In the genomic region with DNA sequence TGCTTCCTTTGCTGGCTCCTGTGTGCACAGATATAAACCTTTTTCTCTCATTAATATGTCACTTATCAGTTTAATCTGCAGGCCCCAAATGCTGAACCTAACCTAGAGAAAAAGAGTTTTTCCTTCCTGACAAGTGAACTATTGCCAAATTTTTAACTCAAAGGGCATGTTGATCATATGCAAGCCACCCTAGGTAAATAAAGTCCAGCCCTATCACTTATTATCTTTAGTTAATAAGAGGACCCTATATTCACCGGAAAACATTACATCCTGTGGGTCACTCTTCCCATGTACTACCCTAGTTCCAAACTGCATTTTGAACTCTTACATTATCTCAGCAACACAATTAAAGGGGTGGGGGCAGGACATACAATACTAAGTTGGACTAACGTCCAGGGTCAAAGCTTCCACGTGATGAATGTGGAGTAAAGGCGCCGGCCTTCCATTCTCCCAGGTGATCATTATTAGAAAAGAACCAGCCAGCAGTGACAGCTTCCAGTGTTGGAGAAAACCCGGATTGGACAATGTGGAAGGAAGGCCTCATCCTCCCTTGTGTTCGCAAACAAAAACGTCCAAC, we compare ENCODE assay signal across 20 cellular contexts.
DNase-seq lines count a peak whose midpoint lies in the region; ATAC-seq and TF ChIP-seq lines count a peak whose summit lies in the region.
"Had no signal": no experiment of that assay in that cellular context is flagged by ENCODE, and none has a peak within 500 bp of the region (broad histone marks: within the 10 kb centered on the region; RNA-seq: fewer than 3 reads in every experiment).

No MANE protein-coding gene starts in this region.

- H3K27me3 ChIP-seq in GM23338 (ENCODE audit: insufficient read depth), result no peaks in the 10 kb centered on the region
- H3K27me3 ChIP-seq: ascending aorta; BLaER1 treated with 17β-estradiol and CSF1 and Interleukin-3, amounts not matched to agents 10 nM and 100 nM; colonic mucosa; heart right ventricle had no signal

- H3K4me3 Mint-ChIP-seq in WTC11 (no peak overlapping the region), GM23338 (no peak overlapping the region)
- H3K4me3 Mint-ChIP-seq in stimulated activated memory B cell treated with anti-CD40 and anti-IgM and Interleukin-4, amounts not matched to agents 10 μg/mL and 1 μg/mL and 100 μg/mL, for 72 hours, result no peak overlapping the region
- H3K4me3 Mint-ChIP-seq in activated CD8-positive, alpha-beta memory T cell treated with anti-CD3 and anti-CD28 coated beads, Interleukin-2, amount 10 ng/mL, durations not matched to agents 7 days and 5 days, result no peak overlapping the region

- no peak overlapping the region for H3K4me3 ChIP-seq in GM23338
- H3K4me3 ChIP-seq: ascending aorta; BLaER1 treated with 17β-estradiol and CSF1 and Interleukin-3, amounts not matched to agents 10 nM and 100 nM; colonic mucosa; heart right ventricle had no signal

- H3F3A ChIP-seq in GM23338 (replicated peaks; ENCODE audit: low read depth), result 0 out of 2 replicates have a peak, but pooled peaks cover 3% of the 10 kb centered on the region

- H3K36me3 ChIP-seq in GM23338 (ENCODE audit: insufficient read depth), result no peaks in the 10 kb centered on the region
- H3K36me3 ChIP-seq: ascending aorta, colonic mucosa had no signal

- H3K4me1 Mint-ChIP-seq in WTC11 (peaks cover 88% of the 10 kb centered on the region), GM23338 (peaks cover 84% of the 10 kb centered on the region)
- peaks cover 84% of the 10 kb centered on the region for H3K4me1 Mint-ChIP-seq in stimulated activated memory B cell treated with anti-CD40 and anti-IgM and Interleukin-4, amounts not matched to agents 10 μg/mL and 1 μg/mL and 100 μg/mL, for 72 hours
- H3K4me1 Mint-ChIP-seq in activated CD8-positive, alpha-beta memory T cell treated with anti-CD3 and anti-CD28 coated beads, Interleukin-2, amount 10 ng/mL, durations not matched to agents 7 days and 5 days, result peaks cover 52% of the 10 kb centered on the region

- H3K27ac Mint-ChIP-seq in WTC11 (peak overlapping the region; percentile 82), GM23338 (no peak overlapping the region)
- H3K27ac Mint-ChIP-seq in stimulated activated memory B cell treated with anti-CD40 and anti-IgM and Interleukin-4, amounts not matched to agents 10 μg/mL and 1 μg/mL and 100 μg/mL, for 72 hours, result peak overlapping the region; percentile 40
- H3K27ac Mint-ChIP-seq in activated CD8-positive, alpha-beta memory T cell treated with anti-CD3 and anti-CD28 coated beads, Interleukin-2, amount 10 ng/mL, durations not matched to agents 7 days and 5 days, result no peak overlapping the region

- H3K27me3 Mint-ChIP-seq in WTC11 (ENCODE audit: low read depth) (no peaks in the 10 kb centered on the region), GM23338 (ENCODE audit: insufficient read depth, low read depth, poor library complexity) (peaks cover 10% of the 10 kb centered on the region)
- no peaks in the 10 kb centered on the region for H3K27me3 Mint-ChIP-seq in stimulated activated memory B cell treated with anti-CD40 and anti-IgM and Interleukin-4, amounts not matched to agents 10 μg/mL and 1 μg/mL and 100 μg/mL, for 72 hours
- no peaks in the 10 kb centered on the region for H3K27me3 Mint-ChIP-seq in activated CD8-positive, alpha-beta memory T cell treated with anti-CD3 and anti-CD28 coated beads, Interleukin-2, amount 10 ng/mL, durations not matched to agents 7 days and 5 days

- DNase-seq in HT-29 (ENCODE audit: low spot score) (peak; percentile 44), WTC11 (ENCODE audit: low spot score) (no peak), left lobe of liver (ENCODE audit: low spot score) (no peak), NCI-H146 treated with DMSO at 0.1 percent for 48 hours (lab: John Stamatoyannopoulos, UW; ENCODE audit: unreplicated experiment) (no peak), GM23338 (ENCODE audit: low spot score) (no peak)
- no peak for DNase-seq in activated CD8-positive, alpha-beta memory T cell treated with anti-CD3 and anti-CD28 coated beads, Interleukin-2, amount 10 ng/mL, durations not matched to agents 7 days and 5 days
- DNase-seq: activated effector memory CD4-positive, alpha-beta T cell treated with anti-CD3 and anti-CD28 coated beads, Interleukin-2, amount 50 U/mL, for 16 hours; colonic mucosa; DMS79; heart right ventricle; NCI-H187; NCI-H446; OCI-M1; posterior cingulate gyrus had no signal

- no peaks in the 10 kb centered on the region for H3K9me2 ChIP-seq in GM23338 (ENCODE audit: insufficient read depth)

- no peak overlapping the region for H3K4me2 ChIP-seq in GM23338

- H3K79me2 ChIP-seq in GM23338 (replicated peaks; ENCODE audit: insufficient read depth), result peaks cover 96% of the 10 kb centered on the region

- H3K4me1 ChIP-seq in GM23338 (ENCODE audit: insufficient read depth), result peaks cover 79% of the 10 kb centered on the region

- no peak overlapping the region for H3K27ac ChIP-seq in GM23338 (ENCODE audit: low read depth)
- H3K27ac ChIP-seq: ascending aorta; BLaER1 treated with 17β-estradiol and CSF1 and Interleukin-3, amounts not matched to agents 10 nM and 100 nM; heart right ventricle; VCaP had no signal

- H3K36me3 Mint-ChIP-seq in WTC11 (no peaks in the 10 kb centered on the region; the same call in 1 of the 2 replicates), GM23338 (ENCODE audit: low read depth) (peaks cover 4% of the 10 kb centered on the region; the same call in 2 of the 3 replicates)
- peaks cover 14% of the 10 kb centered on the region for H3K36me3 Mint-ChIP-seq in stimulated activated memory B cell treated with anti-CD40 and anti-IgM and Interleukin-4, amounts not matched to agents 10 μg/mL and 1 μg/mL and 100 μg/mL, for 72 hours
- H3K36me3 Mint-ChIP-seq in activated CD8-positive, alpha-beta memory T cell treated with anti-CD3 and anti-CD28 coated beads, Interleukin-2, amount 10 ng/mL, durations not matched to agents 7 days and 5 days, result peaks cover 6% of the 10 kb centered on the region

- CTCF ChIA-PET in WTC11 (lab: Charles Lee), result interaction anchor here (1.0 to 1.6 kb wide), 3 partner anchors 9 to 163 kb away, joined by 3 to 4 read pairs (median 3); no protein-coding TSS in a partner anchor
- CTCF ChIA-PET in activated CD8-positive, alpha-beta memory T cell treated with anti-CD3 and anti-CD28 coated beads, Interleukin-2, amount 10 ng/mL, durations not matched to agents 7 days and 5 days (lab: Charles Lee), result interaction anchor here (0.7 to 1.5 kb wide), 2 partner anchors 19 to 163 kb away, joined by 3 read pairs; no protein-coding TSS in a partner anchor

- ATAC-seq in WTC11, result no peak
- peak; percentile 79 for ATAC-seq in left lobe of liver
- ATAC-seq in stimulated activated memory B cell treated with anti-CD40 and anti-IgM and Interleukin-4, amounts not matched to agents 10 μg/mL and 1 μg/mL and 100 μg/mL, for 72 hours, result no peak
- no peak for ATAC-seq in activated CD8-positive, alpha-beta memory T cell treated with anti-CD3 and anti-CD28 coated beads, Interleukin-2, amount 10 ng/mL, durations not matched to agents 7 days and 5 days
- ATAC-seq in GM23338, result no peak
- no peak for ATAC-seq in HG02852 (IDR thresholded peaks at IDR 0.05; ENCODE audit: unreplicated experiment)
- ATAC-seq: esophagus mucosa had no signal

- no peaks in the 10 kb centered on the region for H3K9me3 Mint-ChIP-seq in WTC11
- no peaks in the 10 kb centered on the region for H3K9me3 Mint-ChIP-seq in stimulated activated memory B cell treated with anti-CD40 and anti-IgM and Interleukin-4, amounts not matched to agents 10 μg/mL and 1 μg/mL and 100 μg/mL, for 72 hours
- H3K9me3 Mint-ChIP-seq in activated CD8-positive, alpha-beta memory T cell treated with anti-CD3 and anti-CD28 coated beads, Interleukin-2, amount 10 ng/mL, durations not matched to agents 7 days and 5 days (ENCODE audit: low read depth), result no peaks in the 10 kb centered on the region
- H3K9me3 Mint-ChIP-seq in GM23338, result no peaks in the 10 kb centered on the region

- TF ChIP-seq CTCF in WTC11 (IDR thresholded peaks at IDR 0.05), result no peak
- TF ChIP-seq CTCF in GM23338 (conservative IDR thresholded peaks at IDR 0.05; ENCODE audit: low read depth in 2 of 2), result no peak

- H4K20me1 ChIP-seq in GM23338 (replicated peaks; ENCODE audit: insufficient read depth), result peaks cover 62% of the 10 kb centered on the region

- POLR2A ChIA-PET in WTC11 (lab: Charles Lee), result no interaction called here

- no peak overlapping the region for H2AFZ ChIP-seq in GM23338

TF ChIP-seq in GM23338, 12 proteins besides CTCF, POLR2A, EP300 and RAD21:
- no peak for TF ChIP-seq ZNF331 (CRISPR knock-in tag; IDR thresholded peaks at IDR 0.05; ENCODE audit: low read depth)
- no peak for TF ChIP-seq EZH2phosphoT487 (IDR thresholded peaks at IDR 0.05; ENCODE audit: unreplicated experiment)
- no peak for TF ChIP-seq CREB1 (CRISPR knock-in tag; IDR thresholded peaks at IDR 0.05; ENCODE audit: low read depth)
- TF ChIP-seq, protein P1, sequence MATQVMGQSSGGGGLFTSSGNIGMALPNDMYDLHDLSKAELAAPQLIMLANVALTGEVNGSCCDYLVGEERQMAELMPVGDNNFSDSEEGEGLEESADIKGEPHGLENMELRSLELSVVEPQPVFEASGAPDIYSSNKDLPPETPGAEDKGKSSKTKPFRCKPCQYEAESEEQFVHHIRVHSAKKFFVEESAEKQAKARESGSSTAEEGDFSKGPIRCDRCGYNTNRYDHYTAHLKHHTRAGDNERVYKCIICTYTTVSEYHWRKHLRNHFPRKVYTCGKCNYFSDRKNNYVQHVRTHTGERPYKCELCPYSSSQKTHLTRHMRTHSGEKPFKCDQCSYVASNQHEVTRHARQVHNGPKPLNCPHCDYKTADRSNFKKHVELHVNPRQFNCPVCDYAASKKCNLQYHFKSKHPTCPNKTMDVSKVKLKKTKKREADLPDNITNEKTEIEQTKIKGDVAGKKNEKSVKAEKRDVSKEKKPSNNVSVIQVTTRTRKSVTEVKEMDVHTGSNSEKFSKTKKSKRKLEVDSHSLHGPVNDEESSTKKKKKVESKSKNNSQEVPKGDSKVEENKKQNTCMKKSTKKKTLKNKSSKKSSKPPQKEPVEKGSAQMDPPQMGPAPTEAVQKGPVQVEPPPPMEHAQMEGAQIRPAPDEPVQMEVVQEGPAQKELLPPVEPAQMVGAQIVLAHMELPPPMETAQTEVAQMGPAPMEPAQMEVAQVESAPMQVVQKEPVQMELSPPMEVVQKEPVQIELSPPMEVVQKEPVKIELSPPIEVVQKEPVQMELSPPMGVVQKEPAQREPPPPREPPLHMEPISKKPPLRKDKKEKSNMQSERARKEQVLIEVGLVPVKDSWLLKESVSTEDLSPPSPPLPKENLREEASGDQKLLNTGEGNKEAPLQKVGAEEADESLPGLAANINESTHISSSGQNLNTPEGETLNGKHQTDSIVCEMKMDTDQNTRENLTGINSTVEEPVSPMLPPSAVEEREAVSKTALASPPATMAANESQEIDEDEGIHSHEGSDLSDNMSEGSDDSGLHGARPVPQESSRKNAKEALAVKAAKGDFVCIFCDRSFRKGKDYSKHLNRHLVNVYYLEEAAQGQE (IDR thresholded peaks at IDR 0.05; ENCODE audit: unreplicated experiment), result no peak

Comparison
In these comparisons a context has a peak if more than half of its experiments do, and no peak if none do; other contexts are left out.
1. H3K27ac Mint-ChIP-seq: peak in WTC11 (single experiment) and stimulated activated memory B cell treated with anti-CD40 and anti-IgM and Interleukin-4, amounts not matched to agents 10 μg/mL and 1 μg/mL and 100 μg/mL, for 72 hours (single experiment); none in activated CD8-positive, alpha-beta memory T cell treated with anti-CD3 and anti-CD28 coated beads, Interleukin-2, amount 10 ng/mL, durations not matched to agents 7 days and 5 days (single experiment) and GM23338 (single experiment).